In genomic region chr1:155195201-155196102, GRCh38 we compare ENCODE assay signal across 9 cellular contexts. TPM values are rescaled to one million over a fixed set of nuclear protein-coding genes. Genes with fewer than 3 reads are reported as not detected.
DNase-seq lines count a peak whose midpoint lies in the region; ATAC-seq and TF ChIP-seq lines count a peak whose summit lies in the region.
"Had no signal": no experiment of that assay in that cellular context is flagged by ENCODE, and none has a peak within 500 bp of the region (broad histone marks: within the 10 kb centered on the region; RNA-seq: fewer than 3 reads in every experiment).

No MANE protein-coding gene starts in this region.

- H4K91ac ChIP-seq in neuronal stem cell (ENCODE audit: low read depth, low read length, poor library complexity) = peak overlapping the region; percentile 32

- no peaks in the 10 kb centered on the region for H3K9me3 Mint-ChIP-seq in Caco-2 (ENCODE audit: unreplicated experiment)

- H3K4me1 ChIP-seq in Caco-2 = peaks cover 4% of the 10 kb centered on the region; the same call in 1 of the 2 replicates
- peaks cover 21% of the 10 kb centered on the region for H3K4me1 ChIP-seq in OCI-LY1 (ENCODE audit: insufficient read depth, low read length, severe bottlenecking)
- no peaks in the 10 kb centered on the region for H3K4me1 ChIP-seq in endocrine pancreas (ENCODE audit: control insufficient read depth, insufficient read depth, low read length)
- peaks cover 33 to 34% of the 10 kb centered on the region in 2 donors for H3K4me1 ChIP-seq in neuronal stem cell (ENCODE audit: control insufficient read depth in 2 of 2, insufficient read depth in 1 of 2, low read depth in 1 of 2, low read length in 2 of 2)

- H3K27ac ChIP-seq in OCI-LY1 (ENCODE audit: low read depth, low read length, poor library complexity, severe bottlenecking) = no peak overlapping the region
- peak overlapping the region; percentile 86 for H3K27ac ChIP-seq in neuronal stem cell (replicated peaks; ENCODE audit: low read length)

- H3K4ac ChIP-seq in neuronal stem cell (ENCODE audit: low read length) = no peak overlapping the region

- peaks cover 15% of the 10 kb centered on the region for H3K4me1 Mint-ChIP-seq in Caco-2 (ENCODE audit: low read depth, unreplicated experiment)

- no peaks in the 10 kb centered on the region for H4K20me1 ChIP-seq in OCI-LY1 (ENCODE audit: insufficient read depth, low read length)

- no peaks in the 10 kb centered on the region for H3K36me3 ChIP-seq in Caco-2 (ENCODE audit: control insufficient read depth, insufficient read depth, low read length)
- H3K36me3 ChIP-seq in OCI-LY1 (ENCODE audit: insufficient read depth, low read length) = no peaks in the 10 kb centered on the region
- no peaks in the 10 kb centered on the region for H3K36me3 ChIP-seq in endocrine pancreas (ENCODE audit: control insufficient read depth, insufficient read depth, low read length)
- peaks cover 34 to 48% of the 10 kb centered on the region in 2 donors for H3K36me3 ChIP-seq in neuronal stem cell (replicated peaks in 1 of 2; ENCODE audit: control insufficient read depth in 2 of 2, insufficient read depth in 2 of 2, low read length in 2 of 2)

- peaks cover 24% of the 10 kb centered on the region for H3K36me3 Mint-ChIP-seq in Caco-2 (ENCODE audit: insufficient read depth, unreplicated experiment)

- no peaks in the 10 kb centered on the region for H3F3A ChIP-seq in OCI-LY1 (ENCODE audit: insufficient read depth, low read length)

- H3K27me3 ChIP-seq in Caco-2 (replicated peaks; ENCODE audit: control insufficient read depth, insufficient read depth, low read length) (no peaks in the 10 kb centered on the region), OCI-LY1 (ENCODE audit: insufficient read depth, low read length) (no peaks in the 10 kb centered on the region), endocrine pancreas (ENCODE audit: control insufficient read depth, insufficient read depth, low read length) (no peaks in the 10 kb centered on the region), neuronal stem cell (ENCODE audit: control insufficient read depth in 3 of 3, insufficient read depth in 3 of 3, low read depth in 1 of 3, low read length in 3 of 3) (no peaks in the 10 kb centered on the region)

- no peak overlapping the region for H4K8ac ChIP-seq in neuronal stem cell (ENCODE audit: low read depth, low read length)

- H3K79me1 ChIP-seq in neuronal stem cell (ENCODE audit: low read depth, low read length) = peaks cover 14% of the 10 kb centered on the region

- DNase-seq in Caco-2 (peak in 1 of 2 experiments; percentile 25), neuronal stem cell (ENCODE audit: low spot score) (no peak), T1000 (lab: John Stamatoyannopoulos, UW) (no peak), islet precursor cell (no peak)

- CTCF ChIA-PET in Caco-2 (lab: Charles Lee) = interaction anchor here (0.7 to 4.9 kb wide), 6 partner anchors 17 to 104 kb away, joined by 3 to 77 read pairs (median 10); partner anchors contain the start of genes HCN3 and KRTCAP2

- intact Hi-C loops in Caco-2 (cut with micrococcal nuclease; ENCODE audit: unreplicated experiment) = no loop called here

- no peak overlapping the region for H3K14ac ChIP-seq in neuronal stem cell (ENCODE audit: low read length)

- H2BK12ac ChIP-seq in neuronal stem cell (ENCODE audit: low read length) = no peak overlapping the region

- TF ChIP-seq CTCF in Caco-2 (IDR thresholded peaks at IDR 0.05; ENCODE audit: insufficient read depth in 1 of 2, low read depth in 1 of 2, low read length in 1 of 2, severe bottlenecking in 1 of 2, unreplicated experiment in 1 of 2) = no peak
- no peak for TF ChIP-seq CTCF in OCI-LY1 (IDR thresholded peaks at IDR 0.05; ENCODE audit: low read length)

- H3K4me3 ChIP-seq in Caco-2 (ENCODE audit: low read depth, low read length) (peak overlapping the region; percentile 81), OCI-LY1 (ENCODE audit: low read depth, low read length, poor library complexity, severe bottlenecking) (peak overlapping the region; percentile 64), endocrine pancreas (ENCODE audit: control insufficient read depth, insufficient read depth, low read length) (no peak overlapping the region), neuronal stem cell (ENCODE audit: low read length in 2 of 2) (peak overlapping the region; percentile 66 to 98)

- H3K9me3 ChIP-seq in Caco-2 = no peaks in the 10 kb centered on the region
- H3K9me3 ChIP-seq in OCI-LY1 (ENCODE audit: low read length) = no peaks in the 10 kb centered on the region
- H3K9me3 ChIP-seq in endocrine pancreas (ENCODE audit: control insufficient read depth, low read length) = no peaks in the 10 kb centered on the region
- H3K9me3 ChIP-seq in neuronal stem cell (replicated peaks in 1 of 2; ENCODE audit: control insufficient read depth in 2 of 2, insufficient read depth in 1 of 2, low read depth in 1 of 2, low read length in 2 of 2) = peaks cover 0 to 2% of the 10 kb centered on the region in 2 donors
- H3K9me3 ChIP-seq: neutrophil had no signal

- WGBS in neuronal stem cell (ENCODE audit: extremely low coverage in 2 of 2, insufficient read length in 2 of 2, insufficient replicate concordance in 1 of 2), 2 donors = no CpG with 5 or more reads among the region's 27 CpGs

- H2BK15ac ChIP-seq in neuronal stem cell (ENCODE audit: low read length) = no peak overlapping the region

- H3K4me3 Mint-ChIP-seq in Caco-2 (ENCODE audit: unreplicated experiment) = peak overlapping the region; percentile 98

- no peaks in the 10 kb centered on the region for H3K79me2 ChIP-seq in OCI-LY1 (ENCODE audit: insufficient read depth, low read length)

- no peak overlapping the region for H2BK120ac ChIP-seq in neuronal stem cell (ENCODE audit: low read depth, low read length)

- no peak overlapping the region for H3K23ac ChIP-seq in neuronal stem cell (ENCODE audit: low read depth, low read length, poor library complexity)

- H2AK5ac ChIP-seq in neuronal stem cell (ENCODE audit: low read depth, low read length) = peak overlapping the region; percentile 57

- no peaks in the 10 kb centered on the region for H3K27me3 Mint-ChIP-seq in Caco-2 (ENCODE audit: insufficient read depth, unreplicated experiment)

- H3K4me2 ChIP-seq in OCI-LY1 (ENCODE audit: low read length) (no peak overlapping the region), neuronal stem cell (ENCODE audit: insufficient read depth, low read length, poor library complexity, severe bottlenecking) (peak overlapping the region; percentile 76)

- H3K9ac ChIP-seq in OCI-LY1 (ENCODE audit: low read length) (no peak overlapping the region), endocrine pancreas (ENCODE audit: control insufficient read depth, insufficient read depth, low read length) (peak overlapping the region; percentile 38), neuronal stem cell (ENCODE audit: low read depth, low read length, poor library complexity) (peak overlapping the region; percentile 87)

- H3K9me2 ChIP-seq in OCI-LY1 (ENCODE audit: low read depth, low read length) = no peaks in the 10 kb centered on the region

- H2BK5ac ChIP-seq in neuronal stem cell (ENCODE audit: low read length) = peak overlapping the region; percentile 77

- H3K27ac Mint-ChIP-seq in Caco-2 (ENCODE audit: unreplicated experiment) = peak overlapping the region; percentile 98

- H2AFZ ChIP-seq in OCI-LY1 (ENCODE audit: low read length) = no peak overlapping the region
- no peak overlapping the region for H2AFZ ChIP-seq in neuronal stem cell (ENCODE audit: low read length)

- peak overlapping the region; percentile 94 for H3K18ac ChIP-seq in neuronal stem cell (ENCODE audit: low read length)

- TSS peak; percentile 52 for BruUV-seq in Caco-2 (replicated peaks; lab: Mats Ljungman, UMichigan)

- ATAC-seq in GM18870 (IDR thresholded peaks at IDR 0.05; ENCODE audit: unreplicated experiment) = no peak
- ATAC-seq in GM19351 (IDR thresholded peaks at IDR 0.05; ENCODE audit: unreplicated experiment) = no peak

- POLR2A ChIA-PET in Caco-2 (lab: Charles Lee) = interaction anchor here (0.8 to 2.2 kb wide), 3 partner anchors 14 to 179 kb away, joined by 3 to 15 read pairs (median 14); partner anchors contain the start of gene KRTCAP2

RNA-seq across cellular contexts. Expression of gene THBS3, which starts 12.2 kb away (rescaled TPM):
- 6.2 and 7.4 TPM in 2 replicates for total RNA-seq in Caco-2 (2022)
- polyA plus RNA-seq in neuronal stem cell (2013, experiment 1 of 2) = 25.0 TPM
- 25.1 TPM for polyA plus RNA-seq in neuronal stem cell (2013, experiment 2 of 2)

RNA-seq across cellular contexts. Expression of gene MTX1, which starts 13.0 kb away (rescaled TPM):
- total RNA-seq in Caco-2 (2022) = 64.9 and 65.3 TPM in 2 replicates
- polyA plus RNA-seq in neuronal stem cell (2013, experiment 1 of 2) = 28.8 TPM
- 29.5 TPM for polyA plus RNA-seq in neuronal stem cell (2013, experiment 2 of 2)

RNA-seq across cellular contexts. Expression of gene TRIM46, which starts 21.8 kb away (rescaled TPM):
- total RNA-seq in Caco-2 (2022) = 0.11 TPM in 1 of 2 replicates, not detected in the other
- polyA plus RNA-seq in neuronal stem cell (2013, experiment 1 of 2) = 7.5 TPM
- 7.4 TPM for polyA plus RNA-seq in neuronal stem cell (2013, experiment 2 of 2)

RNA-seq across cellular contexts. Expression of gene KRTCAP2, which starts 22.3 kb away (rescaled TPM):
- total RNA-seq in Caco-2 (2022) = 215 and 219 TPM in 2 replicates
- polyA plus RNA-seq in neuronal stem cell (2013, experiment 1 of 2) = 210 TPM
- 197 TPM for polyA plus RNA-seq in neuronal stem cell (2013, experiment 2 of 2)

RNA-seq across cellular contexts. Expression of gene DPM3, which starts 55.1 kb away (rescaled TPM):
- 27.8 and 30.7 TPM in 2 replicates for total RNA-seq in Caco-2 (2022)
- polyA plus RNA-seq in neuronal stem cell (2013, experiment 1 of 2) = 309 TPM
- polyA plus RNA-seq in neuronal stem cell (2013, experiment 2 of 2) = 297 TPM
